ENCODE assay signal across 8 cellular contexts in genomic region chr5:40137223-40137622, GRCh38.
"Had no signal": no experiment of that assay in that cellular context is flagged by ENCODE, and none has a peak within 500 bp of the region (broad histone marks: within the 10 kb centered on the region; RNA-seq: fewer than 3 reads in every experiment).

No MANE protein-coding gene starts in this region.

- FAIRE-seq: G401.6, GM12878, GM12891, GM12892, GM18507, GM19239 had no signal

- ATAC-seq: GM12878 had no signal

- DNase-seq: GDM1, GF-D8 had no signal

- H3K4me3 ChIP-seq: GM12878 had no signal
